1 cellular context compared by ENCODE assay signal in the genomic region with DNA sequence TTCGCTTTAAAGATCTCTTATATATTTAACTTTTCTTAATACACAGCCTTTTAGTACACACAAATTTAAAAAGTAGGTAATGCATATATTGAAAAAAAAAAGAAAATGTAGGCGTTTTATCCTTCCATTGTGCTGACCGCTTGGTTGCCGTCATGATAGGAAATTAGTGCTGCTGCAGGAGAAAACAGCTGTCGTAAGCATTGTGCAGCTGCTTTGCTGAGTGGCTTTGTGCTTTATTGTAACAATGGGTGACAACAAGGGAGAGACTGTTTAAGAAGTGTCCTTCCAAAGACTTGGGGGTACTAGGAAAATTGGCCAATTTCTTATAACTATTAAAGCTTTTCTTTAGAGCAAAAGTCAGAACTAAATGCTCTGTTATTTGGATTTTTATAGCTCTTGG.
A peak's percentile ranks its signal among the peaks of the same experiment; 100 is the strongest.
TF ChIP-seq lines count a peak whose summit lies in the region.

No MANE protein-coding gene starts in this region.

TF ChIP-seq in GM12878, 131 proteins besides CTCF, POLR2A, EP300 and RAD21:
- TF ChIP-seq SREBF1 (IDR thresholded peaks at IDR 0.05; ENCODE audit: low read length) = no peak
- peak; percentile 23; the same call in 1 of the 2 replicates for TF ChIP-seq CHD2 (IDR thresholded peaks at IDR 0.05; ENCODE audit: borderline replicate concordance, low read depth, low read length)
- TF ChIP-seq MTA3 (IDR thresholded peaks at IDR 0.05; ENCODE audit: borderline replicate concordance, low read length) = no peak
- peak; percentile 30; the same call in 1 of the 2 replicates for TF ChIP-seq BACH1 (IDR thresholded peaks at IDR 0.05; ENCODE audit: borderline replicate concordance)
- TF ChIP-seq FOXM1 (IDR thresholded peaks at IDR 0.05; ENCODE audit: low read depth, low read length) = no peak
- TF ChIP-seq NFIC (IDR thresholded peaks at IDR 0.05; ENCODE audit: low read depth, low read length) = no peak
- no peak for TF ChIP-seq MEF2A (IDR thresholded peaks at IDR 0.05; ENCODE audit: insufficient read depth, low read depth, low read length)
- no peak for TF ChIP-seq SIN3A (IDR thresholded peaks at IDR 0.05; ENCODE audit: low read depth, low read length)
- TF ChIP-seq GABPA (IDR thresholded peaks at IDR 0.05; ENCODE audit: low read depth) = no peak
- peak; percentile 73; the same call in 1 of the 2 replicates for TF ChIP-seq POLR2AphosphoS2 (IDR thresholded peaks at IDR 0.05; ENCODE audit: low read depth, low read length)
- no peak for TF ChIP-seq GATAD2B (conservative IDR thresholded peaks at IDR 0.05; ENCODE audit: low read depth)
- no peak for TF ChIP-seq SUPT20H (IDR thresholded peaks at IDR 0.05; ENCODE audit: borderline replicate concordance, control insufficient read depth, low read depth, low read length)
- TF ChIP-seq ZNF207 (IDR thresholded peaks at IDR 0.05; ENCODE audit: borderline replicate concordance) = no peak
- no peak for TF ChIP-seq ZNF622 (IDR thresholded peaks at IDR 0.05)
- TF ChIP-seq, protein P1, sequence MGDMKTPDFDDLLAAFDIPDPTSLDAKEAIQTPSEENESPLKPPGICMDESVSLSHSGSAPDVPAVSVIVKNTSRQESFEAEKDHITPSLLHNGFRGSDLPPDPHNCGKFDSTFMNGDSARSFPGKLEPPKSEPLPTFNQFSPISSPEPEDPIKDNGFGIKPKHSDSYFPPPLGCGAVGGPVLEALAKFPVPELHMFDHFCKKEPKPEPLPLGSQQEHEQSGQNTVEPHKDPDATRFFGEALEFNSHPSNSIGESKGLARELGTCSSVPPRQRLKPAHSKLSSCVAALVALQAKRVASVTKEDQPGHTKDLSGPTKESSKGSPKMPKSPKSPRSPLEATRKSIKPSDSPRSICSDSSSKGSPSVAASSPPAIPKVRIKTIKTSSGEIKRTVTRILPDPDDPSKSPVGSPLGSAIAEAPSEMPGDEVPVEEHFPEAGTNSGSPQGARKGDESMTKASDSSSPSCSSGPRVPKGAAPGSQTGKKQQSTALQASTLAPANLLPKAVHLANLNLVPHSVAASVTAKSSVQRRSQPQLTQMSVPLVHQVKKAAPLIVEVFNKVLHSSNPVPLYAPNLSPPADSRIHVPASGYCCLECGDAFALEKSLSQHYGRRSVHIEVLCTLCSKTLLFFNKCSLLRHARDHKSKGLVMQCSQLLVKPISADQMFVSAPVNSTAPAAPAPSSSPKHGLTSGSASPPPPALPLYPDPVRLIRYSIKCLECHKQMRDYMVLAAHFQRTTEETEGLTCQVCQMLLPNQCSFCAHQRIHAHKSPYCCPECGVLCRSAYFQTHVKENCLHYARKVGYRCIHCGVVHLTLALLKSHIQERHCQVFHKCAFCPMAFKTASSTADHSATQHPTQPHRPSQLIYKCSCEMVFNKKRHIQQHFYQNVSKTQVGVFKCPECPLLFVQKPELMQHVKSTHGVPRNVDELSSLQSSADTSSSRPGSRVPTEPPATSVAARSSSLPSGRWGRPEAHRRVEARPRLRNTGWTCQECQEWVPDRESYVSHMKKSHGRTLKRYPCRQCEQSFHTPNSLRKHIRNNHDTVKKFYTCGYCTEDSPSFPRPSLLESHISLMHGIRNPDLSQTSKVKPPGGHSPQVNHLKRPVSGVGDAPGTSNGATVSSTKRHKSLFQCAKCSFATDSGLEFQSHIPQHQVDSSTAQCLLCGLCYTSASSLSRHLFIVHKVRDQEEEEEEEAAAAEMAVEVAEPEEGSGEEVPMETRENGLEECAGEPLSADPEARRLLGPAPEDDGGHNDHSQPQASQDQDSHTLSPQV (IDR thresholded peaks at IDR 0.05) = no peak
- TF ChIP-seq FOXK2 (IDR thresholded peaks at IDR 0.05) = no peak
- TF ChIP-seq, protein P2, sequence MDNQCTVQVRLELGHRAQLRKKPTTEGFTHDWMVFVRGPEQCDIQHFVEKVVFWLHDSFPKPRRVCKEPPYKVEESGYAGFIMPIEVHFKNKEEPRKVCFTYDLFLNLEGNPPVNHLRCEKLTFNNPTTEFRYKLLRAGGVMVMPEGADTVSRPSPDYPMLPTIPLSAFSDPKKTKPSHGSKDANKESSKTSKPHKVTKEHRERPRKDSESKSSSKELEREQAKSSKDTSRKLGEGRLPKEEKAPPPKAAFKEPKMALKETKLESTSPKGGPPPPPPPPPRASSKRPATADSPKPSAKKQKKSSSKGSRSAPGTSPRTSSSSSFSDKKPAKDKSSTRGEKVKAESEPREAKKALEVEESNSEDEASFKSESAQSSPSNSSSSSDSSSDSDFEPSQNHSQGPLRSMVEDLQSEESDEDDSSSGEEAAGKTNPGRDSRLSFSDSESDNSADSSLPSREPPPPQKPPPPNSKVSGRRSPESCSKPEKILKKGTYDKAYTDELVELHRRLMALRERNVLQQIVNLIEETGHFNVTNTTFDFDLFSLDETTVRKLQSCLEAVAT (IDR thresholded peaks at IDR 0.05) = 0 out of 2 replicates have a peak, but pooled peaks have one; percentile 4
- TF ChIP-seq FOS (IDR thresholded peaks at IDR 0.05; ENCODE audit: borderline replicate concordance, extremely low read depth, insufficient read length) = no peak
- no peak; the same call in 1 of the 2 replicates for TF ChIP-seq POLR2AphosphoS5 (IDR thresholded peaks at IDR 0.05; ENCODE audit: low read length)
- TF ChIP-seq DPF2 (IDR thresholded peaks at IDR 0.05) = no peak
